Comparison of ENCODE assay signal across 11 cellular contexts in the genomic region with DNA sequence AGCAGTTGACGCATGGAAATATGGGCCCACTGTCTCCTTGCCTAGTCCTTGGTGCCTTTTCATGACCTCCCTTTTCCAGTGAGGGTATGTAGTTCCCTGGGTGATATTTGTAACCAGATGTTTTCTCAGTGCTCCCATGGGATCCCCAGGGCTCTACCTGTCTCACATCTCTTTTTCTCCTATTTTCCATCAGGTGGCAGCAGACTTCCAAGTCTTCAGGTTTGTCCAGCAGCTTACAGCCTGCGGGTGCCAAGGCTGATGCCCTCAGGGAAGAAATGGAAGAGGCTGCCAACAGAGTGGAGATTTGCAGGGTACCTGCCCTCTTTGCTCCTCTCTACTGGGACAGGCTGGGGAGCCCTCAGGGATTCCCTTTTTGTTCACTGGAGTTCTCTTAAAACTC.
DNase-seq lines count a peak whose midpoint lies in the region; ATAC-seq and TF ChIP-seq lines count a peak whose summit lies in the region.
"Had no signal": no experiment of that assay in that cellular context is flagged by ENCODE, and none has a peak within 500 bp of the region (broad histone marks: within the 10 kb centered on the region; RNA-seq: fewer than 3 reads in every experiment).

No MANE protein-coding gene starts in this region.

- H3K4me3 ChIP-seq in suprapubic skin = no peak overlapping the region

- TF ChIP-seq EP300 in suprapubic skin (IDR thresholded peaks at IDR 0.05) = no peak

- no peaks in the 10 kb centered on the region for H3K4me1 ChIP-seq in suprapubic skin

- DNase-seq in NCI-H748 (lab: John Stamatoyannopoulos, UW; ENCODE audit: unreplicated experiment) (peak; percentile 7), NCI-H748 treated with DMSO at 0.1 percent for 48 hours (lab: John Stamatoyannopoulos, UW) (no peak), NCI-H146 (lab: John Stamatoyannopoulos, UW) (peak; percentile 37), cerebellum (ENCODE audit: low spot score) (peak; percentile 28), renal cortical epithelial cell (ENCODE audit: low read depth) (peak; percentile 19), NCI-H510A treated with DMSO at 0.1 percent for 48 hours (lab: John Stamatoyannopoulos, UW) (no peak), suprapubic skin (ENCODE audit: low spot score in 2 of 2) (no peak)
- DNase-seq: NCI-H187 treated with DMSO at 0.1 percent for 48 hours; stimulated activated CD4-positive, alpha-beta T cell treated with anti-CD3 and anti-CD28 coated beads, Interleukin-4, amount 100 ng/mL, for 1 hour had no signal

- H3K36me3 ChIP-seq in suprapubic skin = no peaks in the 10 kb centered on the region

- no peak for TF ChIP-seq CTCF in suprapubic skin (IDR thresholded peaks at IDR 0.05)

- TF ChIP-seq POLR2A in suprapubic skin (IDR thresholded peaks at IDR 0.05) = no peak

- ATAC-seq in HG03159 (IDR thresholded peaks at IDR 0.05; ENCODE audit: unreplicated experiment) = no peak
- ATAC-seq: natural killer cell treated with Interleukin-12 subunit alpha and Interleukin-12 subunit beta and Interleukin-15 and Interleukin-18, amount 100 ng/mL, for 72 hours had no signal

- H3K27ac ChIP-seq in suprapubic skin = no peak overlapping the region

- no peaks in the 10 kb centered on the region for H3K9me3 ChIP-seq in suprapubic skin

- no peaks in the 10 kb centered on the region for H3K27me3 ChIP-seq in suprapubic skin

- 66% methylated on average over 2 of the region's 2 CpGs for WGBS in suprapubic skin

Comparison
In these comparisons a context has a peak if more than half of its experiments do, and no peak if none do; other contexts are left out.
1. DNase-seq: peak in NCI-H748 (single experiment), NCI-H146 (single experiment), cerebellum (single experiment) and renal cortical epithelial cell (single experiment); none in NCI-H748 treated with DMSO at 0.1 percent for 48 hours (single experiment), NCI-H510A treated with DMSO at 0.1 percent for 48 hours (single experiment) and suprapubic skin (0 of 2).